In genomic region chr16:30065112-30065942, GRCh38 we compare ENCODE assay signal across 1 cellular context.
TF ChIP-seq lines count a peak whose summit lies in the region.

Gene ALDOA, plus strand, starts transcription at chr16:30065760. Its CDS starts 1,138 bp downstream, at chr16:30066898.

TF ChIP-seq in HEK293, 187 proteins besides CTCF, POLR2A, EP300 and RAD21 (continued from another document and continues in another):
- TF ChIP-seq PATZ1 (tag by site-specific recombination; IDR thresholded peaks at IDR 0.05) (peak; percentile 100), REST (tag by site-specific recombination; IDR thresholded peaks at IDR 0.05) (peak; percentile 58; the same call in 1 of the 2 replicates), ZNF791 (tag by site-specific recombination; IDR thresholded peaks at IDR 0.05) (no peak), PRDM4 (tag by site-specific recombination; IDR thresholded peaks at IDR 0.05) (peak; percentile 63), ZNF394 (tag by site-specific recombination; IDR thresholded peaks at IDR 0.05; ENCODE audit: borderline replicate concordance) (peak; percentile 66; the same call in 1 of the 2 replicates), AEBP2 (tag by site-specific recombination; IDR thresholded peaks at IDR 0.05; ENCODE audit: borderline replicate concordance) (no peak; the same call in 1 of the 2 replicates), EGR2 (tag by site-specific recombination; IDR thresholded peaks at IDR 0.05; ENCODE audit: low read depth) (peak; percentile 60), ZSCAN16 (tag by site-specific recombination; IDR thresholded peaks at IDR 0.05) (peak; percentile 48; the same call in 1 of the 2 replicates), ZNF501 (tag by site-specific recombination; IDR thresholded peaks at IDR 0.05) (peak; percentile 95), ZNF311 (tag by site-specific recombination; IDR thresholded peaks at IDR 0.05; ENCODE audit: borderline replicate concordance) (no peak), ZNF23 (tag by site-specific recombination; IDR thresholded peaks at IDR 0.05; ENCODE audit: borderline replicate concordance) (no peak), ZNF701 (tag by site-specific recombination; IDR thresholded peaks at IDR 0.05) (no peak), ZNF623 (tag by site-specific recombination; IDR thresholded peaks at IDR 0.05) (0 out of 2 replicates have a peak, but pooled peaks have one; percentile 4), ZBTB21 (tag by site-specific recombination; IDR thresholded peaks at IDR 0.05) (peak; percentile 37; the same call in 1 of the 2 replicates), ZSCAN23 (tag by site-specific recombination; IDR thresholded peaks at IDR 0.05) (peak; percentile 71), ZNF19 (tag by site-specific recombination; IDR thresholded peaks at IDR 0.05; ENCODE audit: low read depth) (no peak), ZNF302 (tag by site-specific recombination; IDR thresholded peaks at IDR 0.05; ENCODE audit: low read depth) (no peak), ZSCAN5A (tag by site-specific recombination; IDR thresholded peaks at IDR 0.05) (peak; percentile 98), OSR2 (tag by site-specific recombination; IDR thresholded peaks at IDR 0.05) (peak; percentile 37; the same call in 1 of the 2 replicates), ZNF76 (tag by site-specific recombination; IDR thresholded peaks at IDR 0.05; ENCODE audit: borderline replicate concordance, low read depth) (peak; percentile 76; the same call in 1 of the 2 replicates), ZNF18 (tag by site-specific recombination; IDR thresholded peaks at IDR 0.05) (peak; percentile 71), OVOL3 (tag by site-specific recombination; IDR thresholded peaks at IDR 0.05) (peak; percentile 90), ZNF521 (tag by site-specific recombination; IDR thresholded peaks at IDR 0.05) (no peak), ZNF600 (tag by site-specific recombination; IDR thresholded peaks at IDR 0.05) (peak; percentile 98), KLF7 (tag by site-specific recombination; IDR thresholded peaks at IDR 0.05; ENCODE audit: borderline replicate concordance) (peak; percentile 89), ZNF707 (tag by site-specific recombination; IDR thresholded peaks at IDR 0.05) (no peak), HOXC10 (CRISPR knock-in tag; IDR thresholded peaks at IDR 0.05) (peak; percentile 96), ZBTB7A (tag by site-specific recombination; IDR thresholded peaks at IDR 0.05; ENCODE audit: low read depth) (peak; percentile 98), REPIN1 (tag by site-specific recombination; IDR thresholded peaks at IDR 0.05; ENCODE audit: low read depth) (peak; percentile 85; the same call in 1 of the 2 replicates), ZNF596 (tag by site-specific recombination; IDR thresholded peaks at IDR 0.05) (no peak), TSHZ1 (tag by site-specific recombination; IDR thresholded peaks at IDR 0.05; ENCODE audit: borderline replicate concordance) (peak; percentile 44; the same call in 1 of the 2 replicates), SCRT2 (tag by site-specific recombination; IDR thresholded peaks at IDR 0.05) (no peak), WT1 (tag by site-specific recombination; IDR thresholded peaks at IDR 0.05) (peak; percentile 89), ZNF530 (tag by site-specific recombination; IDR thresholded peaks at IDR 0.05; ENCODE audit: low read depth) (no peak), ZBTB8A (tag by site-specific recombination; IDR thresholded peaks at IDR 0.05) (peak; percentile 100), ZNF2 (tag by site-specific recombination; IDR thresholded peaks at IDR 0.05) (peak; percentile 91), SP2 (tag by site-specific recombination; IDR thresholded peaks at IDR 0.05) (peak; percentile 99), HOXD13 (CRISPR knock-in tag; IDR thresholded peaks at IDR 0.05; ENCODE audit: borderline replicate concordance) (0 out of 2 replicates have a peak, but pooled peaks have one; percentile 14), ZNF580 (tag by site-specific recombination; IDR thresholded peaks at IDR 0.05) (peak; percentile 83), ZNF747 (tag by site-specific recombination; IDR thresholded peaks at IDR 0.05) (no peak), ZNF248 (tag by site-specific recombination; IDR thresholded peaks at IDR 0.05) (no peak), ZBTB48 (tag by site-specific recombination; IDR thresholded peaks at IDR 0.05) (peak; percentile 64; the same call in 1 of the 2 replicates), ZNF221 (tag by site-specific recombination; IDR thresholded peaks at IDR 0.05; ENCODE audit: borderline replicate concordance) (peak; percentile 14; the same call in 1 of the 2 replicates), ZNF610 (tag by site-specific recombination; IDR thresholded peaks at IDR 0.05; ENCODE audit: borderline replicate concordance) (peak; percentile 89), ZNF169 (tag by site-specific recombination; IDR thresholded peaks at IDR 0.05) (0 out of 2 replicates have a peak, but pooled peaks have one; percentile 52), ZXDB (tag by site-specific recombination; IDR thresholded peaks at IDR 0.05) (peak; percentile 98), ZNF391 (tag by site-specific recombination; IDR thresholded peaks at IDR 0.05; ENCODE audit: borderline replicate concordance, low read depth) (peak; percentile 80; the same call in 1 of the 2 replicates), ZNF175 (tag by site-specific recombination; IDR thresholded peaks at IDR 0.05) (no peak), ZNF341 (tag by site-specific recombination; IDR thresholded peaks at IDR 0.05; ENCODE audit: low read depth) (peak; percentile 94), ZNF555 (tag by site-specific recombination; conservative IDR thresholded peaks at IDR 0.05) (no peak), ZNF202 (tag by site-specific recombination; IDR thresholded peaks at IDR 0.05; ENCODE audit: borderline replicate concordance) (no peak), ZFHX2 (tag by site-specific recombination; conservative IDR thresholded peaks at IDR 0.05) (peak; percentile 63), PRDM1 (tag by site-specific recombination; IDR thresholded peaks at IDR 0.05) (peak; percentile 97)
